Comparison of ENCODE assay signal across 28 cellular contexts in genomic region chr7:17103170-17103569, GRCh38.
"Had no signal": no experiment of that assay in that cellular context is flagged by ENCODE, and none has a peak within 500 bp of the region (broad histone marks: within the 10 kb centered on the region; RNA-seq: fewer than 3 reads in every experiment).

No MANE protein-coding gene starts in this region.

- H3K36me3 Mint-ChIP-seq: mesothelial cell of epicardium; naive B cell; natural killer cell treated with Interleukin-12 subunit alpha and Interleukin-12 subunit beta and Interleukin-15 and Interleukin-18, amount 100 ng/mL, for 72 hours had no signal

- H3K9me3 ChIP-seq: left lung, mucosa of descending colon, neutrophil, suprapubic skin, transverse colon, upper lobe of right lung, uterus had no signal

- H3K9me3 Mint-ChIP-seq: effector memory CD8-positive, alpha-beta T cell; natural killer cell treated with Interleukin-12 subunit alpha and Interleukin-12 subunit beta and Interleukin-15 and Interleukin-18, amount 100 ng/mL, for 72 hours had no signal

- H3K4me3 ChIP-seq: left lung, mucosa of descending colon, smooth muscle cell, suprapubic skin, transverse colon, upper lobe of right lung, uterus had no signal

- H3K9ac ChIP-seq: parathyroid adenoma had no signal

- H3K27ac ChIP-seq: left lung, neutrophil, parathyroid adenoma, suprapubic skin, transverse colon, upper lobe of right lung, uterus had no signal

- DNase-seq: cortex of kidney; effector memory CD8-positive, alpha-beta T cell; head of caudate nucleus; left cardiac atrium; left lung; mesenchymal stem cell; mucosa of descending colon; naive B cell; stimulated activated CD4-positive, alpha-beta T cell treated with anti-CD3 and anti-CD28 coated beads, Interleukin-12 subunit alpha, Interleukin-12 subunit beta, amount 100 ng/mL, for 4 hours; stimulated activated CD4-positive, alpha-beta T cell treated with anti-CD3 and anti-CD28 coated beads, Interleukin-1b, Interleukin-23, amount 100 ng/mL, for 48 hours; stimulated activated CD4-positive, alpha-beta T cell treated with anti-CD3 and anti-CD28 coated beads, Interleukin-4, amount 100 ng/mL, for 1 hour; stimulated activated CD8-positive, alpha-beta memory T cell treated with anti-CD3 and anti-CD28 coated beads, Interleukin-4, amount 100 ng/mL, for 48 hours; stimulated activated naive CD4-positive, alpha-beta T cell; stimulated activated naive CD8-positive, alpha-beta T cell treated with anti-CD3 and anti-CD28 coated beads, Interleukin-15, amount 100 ng/mL, for 72 hours; transverse colon; upper lobe of right lung; uterus had no signal

- H3K27me3 ChIP-seq: left lung, neutrophil, suprapubic skin, transverse colon, upper lobe of right lung, uterus had no signal

- H2AFZ ChIP-seq: parathyroid adenoma had no signal

- H3K79me2 ChIP-seq: parathyroid adenoma had no signal

- FAIRE-seq: frontal cortex, islet of Langerhans had no signal

- H3K4me2 ChIP-seq: smooth muscle cell had no signal

- H3K4me1 Mint-ChIP-seq: mesothelial cell of epicardium, neural crest cell had no signal

- ATAC-seq: effector memory CD8-positive, alpha-beta T cell; left lung; mucosa of descending colon; natural killer cell treated with Interleukin-12 subunit alpha and Interleukin-12 subunit beta and Interleukin-15 and Interleukin-18, amount 100 ng/mL, for 72 hours; sciatic nerve; stimulated activated naive CD8-positive, alpha-beta T cell treated with anti-CD3 and anti-CD28 coated beads, Interleukin-15, amount 100 ng/mL, for 72 hours; upper lobe of right lung had no signal

- H3K36me3 ChIP-seq: left lung, neutrophil, suprapubic skin, transverse colon, upper lobe of right lung, uterus had no signal

- H3K4me3 Mint-ChIP-seq: effector memory CD8-positive, alpha-beta T cell; mesothelial cell of epicardium; naive B cell; natural killer cell treated with Interleukin-12 subunit alpha and Interleukin-12 subunit beta and Interleukin-15 and Interleukin-18, amount 100 ng/mL, for 72 hours; neural crest cell; stimulated activated naive CD8-positive, alpha-beta T cell treated with anti-CD3 and anti-CD28 coated beads, Interleukin-15, amount 100 ng/mL, for 72 hours had no signal

- H3K4me1 ChIP-seq: parathyroid adenoma, uterus had no signal

- H3K27ac Mint-ChIP-seq: effector memory CD8-positive, alpha-beta T cell; mesothelial cell of epicardium; naive B cell; natural killer cell treated with Interleukin-12 subunit alpha and Interleukin-12 subunit beta and Interleukin-15 and Interleukin-18, amount 100 ng/mL, for 72 hours; progenitor cell of endocrine pancreas; stimulated activated naive CD8-positive, alpha-beta T cell treated with anti-CD3 and anti-CD28 coated beads, Interleukin-15, amount 100 ng/mL, for 72 hours had no signal

- H3K27me3 Mint-ChIP-seq: effector memory CD8-positive, alpha-beta T cell; naive B cell; natural killer cell treated with Interleukin-12 subunit alpha and Interleukin-12 subunit beta and Interleukin-15 and Interleukin-18, amount 100 ng/mL, for 72 hours; progenitor cell of endocrine pancreas; stimulated activated naive CD8-positive, alpha-beta T cell treated with anti-CD3 and anti-CD28 coated beads, Interleukin-15, amount 100 ng/mL, for 72 hours had no signal
